8 cellular contexts compared by ENCODE assay signal in the genomic region with DNA sequence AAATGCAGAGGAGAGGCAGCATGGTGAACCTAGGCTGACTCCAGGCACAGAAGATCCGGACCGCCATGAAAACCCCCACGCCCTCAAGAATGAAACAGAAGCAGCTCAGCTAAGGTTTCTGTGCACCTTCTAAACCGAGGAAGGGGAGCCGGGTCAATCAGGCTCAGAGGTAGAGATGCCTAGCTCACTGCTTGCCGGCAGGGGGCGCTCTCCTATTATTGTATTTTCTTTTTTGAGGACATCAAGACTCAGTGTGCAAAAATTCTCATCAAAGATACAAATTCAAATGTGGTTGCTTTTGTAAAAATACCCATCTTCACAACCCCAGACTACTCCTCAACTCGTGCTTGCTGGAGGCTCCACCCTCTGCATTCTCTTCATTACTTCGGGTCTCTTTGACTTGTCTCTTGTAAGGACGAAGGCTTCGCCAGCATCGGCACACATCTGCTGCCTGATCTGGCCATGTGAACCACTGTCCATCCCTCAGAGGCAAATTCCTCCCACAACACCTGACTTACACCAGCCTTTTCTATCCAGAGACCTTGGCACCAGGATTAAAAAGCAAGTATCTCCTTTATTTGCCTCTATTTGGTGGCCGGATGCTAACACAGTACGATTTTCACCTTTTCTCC. TPM values are rescaled to one million over a fixed set of nuclear protein-coding genes. Genes with fewer than 3 reads are reported as not detected.
DNase-seq lines count a peak whose midpoint lies in the region; ATAC-seq and TF ChIP-seq lines count a peak whose summit lies in the region.

No MANE protein-coding gene starts in this region.

- H3K4me3 ChIP-seq in MM.1S (ENCODE audit: low read length) (no peak overlapping the region), ascending aorta (no peak overlapping the region)

- H3K27me3 Mint-ChIP-seq in T-helper 2 cell treated with Interferon-gamma antibody and Interleukin-4, amounts not matched to agents 5 μg/mL and 100 μg/mL, for 36 hours (ENCODE audit: low read depth), result peaks cover 21% of the 10 kb centered on the region

- no peak overlapping the region for H3K27ac Mint-ChIP-seq in T-helper 2 cell treated with Interferon-gamma antibody and Interleukin-4, amounts not matched to agents 5 μg/mL and 100 μg/mL, for 36 hours

- no peaks in the 10 kb centered on the region for H3K79me2 ChIP-seq in MM.1S (ENCODE audit: low read length)

- DNase-seq in MM.1S (peak; percentile 47), ascending aorta (ENCODE audit: low spot score in 2 of 2) (peak in 1 of 2 donors; percentile 72), hypothalamus (lab: John Stamatoyannopoulos, UW) (peak in 46 of 51 donors; percentile 7 to 83 (median 43)), smooth muscle cell of the brain vasculature (ENCODE audit: low read depth, low spot score) (peak; percentile 10), GOT3 (lab: John Stamatoyannopoulos, UW) (no peak)
- peak; percentile 55 for DNase-seq in T-helper 2 cell treated with Interferon-gamma antibody and Interleukin-4, amounts not matched to agents 5 μg/mL and 100 μg/mL, for 36 hours (ENCODE audit: low spot score)

- H3K9ac ChIP-seq in MM.1S (ENCODE audit: low read length), result no peak overlapping the region

- ATAC-seq in HG03039 (IDR thresholded peaks at IDR 0.05; ENCODE audit: unreplicated experiment), result no peak

- H3K36me3 ChIP-seq in MM.1S (replicated peaks; ENCODE audit: insufficient read depth, low read length) (no peaks in the 10 kb centered on the region), ascending aorta (no peaks in the 10 kb centered on the region)

- no peak overlapping the region for H2AFZ ChIP-seq in MM.1S (ENCODE audit: low read length)

- intact Hi-C loops in ascending aorta (cut with DNase I), result loop anchor here (1.0 to 5.0 kb wide), 5 partner anchors 16 to 250 kb away; partner anchors contain the start of gene RNASE7

- H3F3A ChIP-seq in MM.1S (ENCODE audit: insufficient read depth, low read length), result no peaks in the 10 kb centered on the region

- H3K4me2 ChIP-seq in MM.1S (ENCODE audit: low read depth, low read length), result no peak overlapping the region

- H3K27ac ChIP-seq in MM.1S (ENCODE audit: low read length), result no peak overlapping the region
- no peak overlapping the region for H3K27ac ChIP-seq in ascending aorta

- no peaks in the 10 kb centered on the region for H3K9me3 ChIP-seq in MM.1S (replicated peaks; ENCODE audit: insufficient read depth, low read length)
- H3K9me3 ChIP-seq in ascending aorta, result no peaks in the 10 kb centered on the region

- no peaks in the 10 kb centered on the region for H4K20me1 ChIP-seq in MM.1S (ENCODE audit: insufficient read depth, low read length)

- no peaks in the 10 kb centered on the region for H3K9me3 Mint-ChIP-seq in T-helper 2 cell treated with Interferon-gamma antibody and Interleukin-4, amounts not matched to agents 5 μg/mL and 100 μg/mL, for 36 hours

- TF ChIP-seq CTCF in GM12873 (IDR thresholded peaks at IDR 0.05; ENCODE audit: insufficient read depth, low read depth, low read length, missing control alignments) (peak; percentile 88), MM.1S (IDR thresholded peaks at IDR 0.05; ENCODE audit: low read length) (peak; percentile 66), ascending aorta (IDR thresholded peaks at IDR 0.05) (peak; percentile 74 to 86 (median 84))

- H3K4me1 ChIP-seq in MM.1S (ENCODE audit: low read length) (peaks cover 14% of the 10 kb centered on the region), ascending aorta (no peaks in the 10 kb centered on the region)

- H3K4me3 Mint-ChIP-seq in T-helper 2 cell treated with Interferon-gamma antibody and Interleukin-4, amounts not matched to agents 5 μg/mL and 100 μg/mL, for 36 hours, result no peak overlapping the region

- peaks cover 1% of the 10 kb centered on the region for H3K4me1 Mint-ChIP-seq in T-helper 2 cell treated with Interferon-gamma antibody and Interleukin-4, amounts not matched to agents 5 μg/mL and 100 μg/mL, for 36 hours (ENCODE audit: low read depth)

- H3K27me3 ChIP-seq in MM.1S (replicated peaks; ENCODE audit: insufficient read depth, low read length), result no peaks in the 10 kb centered on the region
- no peaks in the 10 kb centered on the region for H3K27me3 ChIP-seq in ascending aorta

- no peaks in the 10 kb centered on the region for H3K36me3 Mint-ChIP-seq in T-helper 2 cell treated with Interferon-gamma antibody and Interleukin-4, amounts not matched to agents 5 μg/mL and 100 μg/mL, for 36 hours (ENCODE audit: low read depth)

- H3K9me2 ChIP-seq in MM.1S (replicated peaks; ENCODE audit: insufficient read depth, low read length), result no peaks in the 10 kb centered on the region

RNA-seq across cellular contexts. Expression of gene RNASE3, which starts 33.4 kb away (rescaled TPM):
- total RNA-seq in ascending aorta, result not detected

RNA-seq across cellular contexts. Expression of gene RNASE1, which starts 55.1 kb away (rescaled TPM):
- total RNA-seq in ascending aorta, result 515 TPM
